Comparison of ENCODE assay signal across 17 cellular contexts in genomic region chr13:110957931-110958330, GRCh38. TPM values are rescaled to one million over a fixed set of nuclear protein-coding genes. Genes with fewer than 3 reads are reported as not detected.
DNase-seq lines count a peak whose midpoint lies in the region; ATAC-seq, FAIRE-seq and TF ChIP-seq lines count a peak whose summit lies in the region.
"Had no signal": no experiment of that assay in that cellular context is flagged by ENCODE, and none has a peak within 500 bp of the region (broad histone marks: within the 10 kb centered on the region; RNA-seq: fewer than 3 reads in every experiment).

No MANE protein-coding gene starts in this region.

- H3K9ac ChIP-seq in mammary epithelial cell (ENCODE audit: insufficient read depth, low read length): no peak overlapping the region
- H3K9ac ChIP-seq in K562 (ENCODE audit: insufficient read depth in 1 of 2, low read depth in 2 of 2, low read length in 2 of 2): no peak overlapping the region
- H3K9ac ChIP-seq: BLaER1 treated with 17β-estradiol and CSF1 and Interleukin-3, amounts not matched to agents 10 nM and 100 nM had no signal

- H3K36me3 Mint-ChIP-seq in osteocyte (ENCODE audit: unreplicated experiment): no peaks in the 10 kb centered on the region
- H3K36me3 Mint-ChIP-seq: CD4-positive, CD25-positive, alpha-beta regulatory T cell had no signal

- H4K20me1 ChIP-seq in mammary epithelial cell (ENCODE audit: insufficient read depth, low read length): no peaks in the 10 kb centered on the region
- no peaks in the 10 kb centered on the region for H4K20me1 ChIP-seq in K562 (replicated peaks; ENCODE audit: control insufficient read depth, insufficient read depth, low read length)
- H4K20me1 ChIP-seq: BLaER1 treated with 17β-estradiol and CSF1 and Interleukin-3, amounts not matched to agents 10 nM and 100 nM had no signal

- no peak for TF ChIP-seq POLR2A in breast epithelium (IDR thresholded peaks at IDR 0.05)
- no peak for TF ChIP-seq POLR2A in K562 (conservative IDR thresholded peaks at IDR 0.05)

- no peak for ATAC-seq in K562
- no peak for ATAC-seq in GM21723 (IDR thresholded peaks at IDR 0.05; ENCODE audit: unreplicated experiment)
- ATAC-seq: HepG2 had no signal

- dilution Hi-C loops in mammary epithelial cell (cut with HindIII; ENCODE audit: low sequenced_read_pairs): no loop called here

- H3K79me2 ChIP-seq in mammary epithelial cell (ENCODE audit: insufficient read depth, low read length) (no peaks in the 10 kb centered on the region), K562 (ENCODE audit: control insufficient read depth, insufficient read depth, low read length) (no peaks in the 10 kb centered on the region)

- peaks cover 15% of the 10 kb centered on the region for H3K9me3 ChIP-seq in mammary epithelial cell (replicated peaks; ENCODE audit: insufficient read depth, low read length)
- peaks cover 4 to 12% of the 10 kb centered on the region in 2 donors for H3K9me3 ChIP-seq in breast epithelium
- H3K9me3 ChIP-seq in K562 (replicated peaks; ENCODE audit: control insufficient read depth, insufficient read depth, low read depth, low read length): peaks cover 15% of the 10 kb centered on the region
- no peaks in the 10 kb centered on the region for H3K9me3 ChIP-seq in BE2C
- H3K9me3 ChIP-seq: HAP-1 had no signal

- H3K4me1 Mint-ChIP-seq in osteocyte (ENCODE audit: unreplicated experiment): peaks cover 36% of the 10 kb centered on the region
- H3K4me1 Mint-ChIP-seq: CD4-positive, CD25-positive, alpha-beta regulatory T cell had no signal

- TF ChIP-seq CTCF in mammary epithelial cell (conservative IDR thresholded peaks at IDR 0.05 in 1 of 2, IDR thresholded peaks at IDR 0.05 in 1 of 2; ENCODE audit: extremely low read depth in 1 of 2, insufficient read depth in 1 of 2, low read depth in 1 of 2, low read length in 2 of 2) (no peak), breast epithelium (IDR thresholded peaks at IDR 0.05) (no peak), K562 (IDR thresholded peaks at IDR 0.05 in 2 of 3, conservative IDR thresholded peaks at IDR 0.05 in 1 of 3; ENCODE audit: insufficient read depth in 2 of 3, low read depth in 1 of 3, low read length in 3 of 3) (no peak), osteocyte (IDR thresholded peaks at IDR 0.05) (no peak), D721Med (IDR thresholded peaks at IDR 0.05; ENCODE audit: insufficient read depth, missing control alignments) (no peak), BE2C (IDR thresholded peaks at IDR 0.05; ENCODE audit: low read depth, low read length) (no peak)

- H3K27ac Mint-ChIP-seq in osteocyte (ENCODE audit: unreplicated experiment): peak overlapping the region; percentile 64
- H3K27ac Mint-ChIP-seq: CD4-positive, CD25-positive, alpha-beta regulatory T cell had no signal

- H3K4me2 ChIP-seq in mammary epithelial cell (ENCODE audit: insufficient read depth, low read depth, low read length) (no peak overlapping the region), K562 (ENCODE audit: insufficient read depth, low read length) (no peak overlapping the region)

- peaks cover 4% of the 10 kb centered on the region for H3K9me3 Mint-ChIP-seq in osteocyte (ENCODE audit: unreplicated experiment)

- H3K9me1 ChIP-seq in K562 (ENCODE audit: control insufficient read depth, insufficient read depth, low read length): no peaks in the 10 kb centered on the region

- POLR2A ChIA-PET in K562 (lab: Yijun Ruan, JAX): no interaction called here

- H3K4me3 ChIP-seq in mammary epithelial cell (replicated peaks in 1 of 3; ENCODE audit: insufficient read depth in 1 of 3, low read depth in 2 of 3, low read length in 3 of 3): no peak overlapping the region
- no peak overlapping the region for H3K4me3 ChIP-seq in breast epithelium
- H3K4me3 ChIP-seq in K562: no peak overlapping the region
- no peak overlapping the region for H3K4me3 ChIP-seq in BE2C (ENCODE audit: low read depth, low read length)
- H3K4me3 ChIP-seq: BLaER1 treated with 17β-estradiol and CSF1 and Interleukin-3, amounts not matched to agents 10 nM and 100 nM; HAP-1 had no signal

- intact Hi-C loops in mammary epithelial cell (cut with micrococcal nuclease): no loop called here
- intact Hi-C loops in breast epithelium (cut with DNase I; ENCODE audit: low total_unique reads): no loop called here
- intact Hi-C loops in K562 (cut with micrococcal nuclease): no loop called here

- H3K27ac ChIP-seq in mammary epithelial cell (ENCODE audit: insufficient read depth, low read depth, low read length) (peak overlapping the region; percentile 47), breast epithelium (no peak overlapping the region), K562 (ENCODE audit: extremely low read depth, low read depth, low read length) (peak overlapping the region; percentile 73; the same call in 1 of the 3 replicates)
- H3K27ac ChIP-seq: 22Rv1; BLaER1 treated with 17β-estradiol and CSF1 and Interleukin-3, amounts not matched to agents 10 nM and 100 nM had no signal

- H3K36me3 ChIP-seq in mammary epithelial cell (ENCODE audit: insufficient read depth, low read length) (no peaks in the 10 kb centered on the region), breast epithelium (no peaks in the 10 kb centered on the region), K562 (ENCODE audit: control insufficient read depth, insufficient read depth, low read length) (no peaks in the 10 kb centered on the region), BE2C (no peaks in the 10 kb centered on the region)
- H3K36me3 ChIP-seq: BLaER1 treated with 17β-estradiol and CSF1 and Interleukin-3, amounts not matched to agents 10 nM and 100 nM; HAP-1 had no signal

- H2AFZ ChIP-seq in mammary epithelial cell (ENCODE audit: low read depth, low read length) (no peak overlapping the region), K562 (ENCODE audit: low read depth, low read length) (no peak overlapping the region)

- no peak overlapping the region for H3K4me3 Mint-ChIP-seq in osteocyte (ENCODE audit: unreplicated experiment)
- H3K4me3 Mint-ChIP-seq: CD4-positive, CD25-positive, alpha-beta regulatory T cell had no signal

- no peak for TF ChIP-seq EP300 in K562 (IDR thresholded peaks at IDR 0.05; ENCODE audit: low read length)

- 88% methylated on average over 6 of the region's 6 CpGs for WGBS in mammary epithelial cell (ENCODE audit: low coverage, missing lambda C conversion rate)
- WGBS in K562 (ENCODE audit: insufficient coverage, low coverage, missing lambda C conversion rate): 83% methylated on average over 6 of the region's 6 CpGs

- no peaks in the 10 kb centered on the region for H3K27me3 Mint-ChIP-seq in osteocyte (ENCODE audit: unreplicated experiment)
- H3K27me3 Mint-ChIP-seq: CD4-positive, CD25-positive, alpha-beta regulatory T cell had no signal

- BruUV-seq in mammary epithelial cell (replicated peaks; lab: Mats Ljungman, UMichigan) (no TSS peak), K562 (replicated peaks; lab: Mats Ljungman, UMichigan) (no TSS peak)

- TF ChIP-seq RAD21 in K562 (CRISPR knock-in tag; conservative IDR thresholded peaks at IDR 0.05 in 1 of 2, IDR thresholded peaks at IDR 0.05 in 1 of 2): no peak

- in situ Hi-C loops in mammary epithelial cell (cut with MboI; ENCODE audit: low sequenced_read_pairs in 2 of 2): no loop called here
- in situ Hi-C loops in K562 (cut with MboI): loop anchor here (10.0 kb wide), 1 partner anchor 1437 kb away; no protein-coding TSS in a partner anchor

- FAIRE-seq in K562 (lab: Jason Lieb, UNC) (no peak), D721Med (lab: Jason Lieb, UNC) (no peak)
- FAIRE-seq: GM12891, H1, HepG2, HTR-8/SVneo had no signal

- H3K4me1 ChIP-seq in mammary epithelial cell (ENCODE audit: insufficient read depth, low read length) (peaks cover 9% of the 10 kb centered on the region), breast epithelium (no peaks in the 10 kb centered on the region), K562 (replicated peaks in 1 of 2; ENCODE audit: control insufficient read depth in 2 of 2, insufficient read depth in 2 of 2, low read length in 2 of 2) (peaks cover 5 to 19% of the 10 kb centered on the region in 2 experiments; a peak in 4 of 5 replicates), BE2C (no peaks in the 10 kb centered on the region)
- H3K4me1 ChIP-seq: HAP-1 had no signal

- no peaks in the 10 kb centered on the region for H3K27me3 ChIP-seq in mammary epithelial cell (ENCODE audit: insufficient read depth, low read length)
- H3K27me3 ChIP-seq in breast epithelium: no peaks in the 10 kb centered on the region
- no peaks in the 10 kb centered on the region for H3K27me3 ChIP-seq in K562 (ENCODE audit: control insufficient read depth in 2 of 2, insufficient read depth in 2 of 2, low read length in 2 of 2)
- H3K27me3 ChIP-seq in BE2C: no peaks in the 10 kb centered on the region; the same call in 1 of the 2 replicates
- H3K27me3 ChIP-seq: BLaER1 treated with 17β-estradiol and CSF1 and Interleukin-3, amounts not matched to agents 10 nM and 100 nM had no signal

- DNase-seq in mammary epithelial cell: no peak
- DNase-seq in breast epithelium (ENCODE audit: low spot score in 2 of 2): no peak
- no peak for DNase-seq in K562 (ENCODE audit: extremely low read depth in 1 of 4, low spot score in 3 of 4)
- DNase-seq in osteocyte (ENCODE audit: extremely low spot score, unreplicated experiment): peak; percentile 63
- DNase-seq in D721Med (ENCODE audit: insufficient read length, low spot score): no peak
- no peak for DNase-seq in BE2C
- DNase-seq: AML-193; CD4-positive, CD25-positive, alpha-beta regulatory T cell; DMS79 treated with DMSO at 0.1 percent for 48 hours had no signal

- CTCF ChIA-PET in mammary epithelial cell (lab: Charles Lee; ENCODE audit: low non-redundant PET) (no interaction called here), K562 (lab: Yijun Ruan, JAX; ENCODE audit: low intra/inter-chr PET ratio) (no interaction called here)

RNA-seq across cellular contexts. Expression of gene ANKRD10, which starts 43.1 kb away (rescaled TPM):
- total RNA-seq in mammary epithelial cell (10 to 100 TPM; 45.3 to 50.3 TPM), breast epithelium (100 to 1,000 TPM; 133 to 206 (median 193) TPM), K562 (2014; rRNA removed) (45.0 and 50.2 TPM in 2 replicates), K562 (2014; rRNA removed; fragmentation: Illumina TruSeq; extraction: Trizol) (53.0 and 67.7 TPM in 2 replicates), K562 (2015; rRNA removed; fragmentation: Illumina TruSeq; extraction: Trizol) (45.4 and 61.9 TPM in 2 replicates), K562 (2021) (46.9 and 55.0 TPM in 2 replicates), osteocyte (248 and 257 TPM in 2 replicates)
- polyA plus RNA-seq in mammary epithelial cell (18.3 TPM), K562 (2011; rRNA removed) (169 and 183 TPM in 2 replicates), K562 (2014; fragmentation: Illumina TruSeq; extraction: Trizol) (21.7 and 23.2 TPM in 2 replicates), K562 (2014; fragmentation: Nextera tagmentation; extraction: Ambion mirVana) (10 to 100 TPM; 22.1 to 31.0 TPM), K562 (2014; rRNA removed) (36.8 and 40.2 TPM in 2 replicates)
- polyA minus RNA-seq in mammary epithelial cell: 15.6 TPM
- 178 and 324 TPM in 2 replicates for total RNA-seq in K562 (2011; cell fraction: chromatin; rRNA removed; ENCODE audit: low replicate concordance)
- total RNA-seq in K562 (2011; cell fraction: nucleolus; rRNA removed): 159 and 175 TPM in 2 replicates
- total RNA-seq in K562 (2011; cell fraction: nucleoplasm; rRNA removed): 205 and 428 TPM in 2 replicates
- 54.2 and 61.3 TPM in 2 replicates for polyA plus RNA-seq in K562 (2011; cell fraction: cytosol; rRNA removed)
- 416 and 593 TPM in 2 replicates for polyA plus RNA-seq in K562 (2011; cell fraction: nucleus; rRNA removed)
- 32.3 and 57.8 TPM in 2 replicates for polyA plus RNA-seq in K562 (2012)
- 108 and 129 TPM in 2 replicates for polyA minus RNA-seq in K562 (2011; rRNA and poly(A)+ RNA removed)
- 91.0 and 108 TPM in 2 replicates for polyA minus RNA-seq in K562 (2011; cell fraction: cytosol; rRNA and poly(A)+ RNA removed)
- 588 and 736 TPM in 2 replicates for polyA minus RNA-seq in K562 (2011; cell fraction: nucleus; rRNA and poly(A)+ RNA removed)
- polyA plus RNA-seq in BE2C (2012; ENCODE audit: insufficient read depth, insufficient read length, low read depth): 118 TPM

Comparison
In these comparisons a context has a peak if more than half of its experiments do, and no peak if none do; other contexts are left out.
1. H3K27ac ChIP-seq: peak in mammary epithelial cell (single experiment) and K562 (single experiment); none in breast epithelium (0 of 2).